In genomic region chr4:18869166-18869565, GRCh38 we compare ENCODE assay signal across 17 cellular contexts.
DNase-seq lines count a peak whose midpoint lies in the region; ATAC-seq and TF ChIP-seq lines count a peak whose summit lies in the region.
"Had no signal": no experiment of that assay in that cellular context is flagged by ENCODE, and none has a peak within 500 bp of the region (broad histone marks: within the 10 kb centered on the region; RNA-seq: fewer than 3 reads in every experiment).

No MANE protein-coding gene starts in this region.

- peaks cover 9% of the 10 kb centered on the region for H3K9me3 ChIP-seq in adipocyte (ENCODE audit: control insufficient read depth, low read length)

- no peaks in the 10 kb centered on the region for H4K20me1 ChIP-seq in GM23338 (replicated peaks; ENCODE audit: insufficient read depth)

- H3K79me2 ChIP-seq in GM23338 (replicated peaks; ENCODE audit: insufficient read depth) = no peaks in the 10 kb centered on the region

- TF ChIP-seq CTCF in GM23338 (conservative IDR thresholded peaks at IDR 0.05; ENCODE audit: low read depth in 2 of 2) = no peak
- TF ChIP-seq CTCF in mesothelial cell of epicardium (IDR thresholded peaks at IDR 0.05; ENCODE audit: unreplicated experiment) = no peak

- H3K27ac Mint-ChIP-seq in GM23338 = peak overlapping the region; percentile 59
- peak overlapping the region; percentile 70 for H3K27ac Mint-ChIP-seq in mesothelial cell of epicardium
- no peak overlapping the region for H3K27ac Mint-ChIP-seq in activated CD8-positive, alpha-beta memory T cell treated with anti-CD3 and anti-CD28 coated beads, Interleukin-2, amount 10 ng/mL, durations not matched to agents 7 days and 5 days
- H3K27ac Mint-ChIP-seq: IgD-negative memory B cell had no signal

- H3K4me1 ChIP-seq in GM23338 (ENCODE audit: insufficient read depth) = no peaks in the 10 kb centered on the region
- no peaks in the 10 kb centered on the region for H3K4me1 ChIP-seq in adipocyte (ENCODE audit: control insufficient read depth, insufficient read depth, low read length)

- DNase-seq in Ammon's horn (ENCODE audit: low spot score) (peak; percentile 35), GM23338 (ENCODE audit: low spot score) (no peak), adipocyte (ENCODE audit: low read depth) (peak; percentile 22), mesothelial cell of epicardium (ENCODE audit: low spot score in 2 of 2, unreplicated experiment in 2 of 2) (no peak), NCI-H345 (lab: John Stamatoyannopoulos, UW) (no peak), islet precursor cell (no peak)
- no peak for DNase-seq in activated CD8-positive, alpha-beta memory T cell treated with anti-CD3 and anti-CD28 coated beads, Interleukin-2, amount 10 ng/mL, durations not matched to agents 7 days and 5 days
- DNase-seq: C1 segment of cervical spinal cord, DMS153, H7, Kasumi-1, NCI-H1105, NCI-H187, NCI-H446 treated with DMSO at 0.1 percent for 48 hours, NCI-H748 treated with DMSO at 0.1 percent for 48 hours had no signal

- H3K36me3 ChIP-seq in GM23338 (ENCODE audit: insufficient read depth) (peaks cover 6% of the 10 kb centered on the region; the same call in 1 of the 2 replicates), adipocyte (ENCODE audit: control insufficient read depth, insufficient read depth, low read length, severe bottlenecking) (no peaks in the 10 kb centered on the region)

- H3K9me3 Mint-ChIP-seq in GM23338 (peaks cover 27% of the 10 kb centered on the region), mesothelial cell of epicardium (peaks cover 21% of the 10 kb centered on the region)
- H3K9me3 Mint-ChIP-seq in activated CD8-positive, alpha-beta memory T cell treated with anti-CD3 and anti-CD28 coated beads, Interleukin-2, amount 10 ng/mL, durations not matched to agents 7 days and 5 days (ENCODE audit: low read depth) = peaks cover 9% of the 10 kb centered on the region

- no peaks in the 10 kb centered on the region for H3K27me3 Mint-ChIP-seq in GM23338 (ENCODE audit: insufficient read depth, low read depth, poor library complexity)
- H3K27me3 Mint-ChIP-seq in mesothelial cell of epicardium (ENCODE audit: low read depth) = no peaks in the 10 kb centered on the region
- H3K27me3 Mint-ChIP-seq in activated CD8-positive, alpha-beta memory T cell treated with anti-CD3 and anti-CD28 coated beads, Interleukin-2, amount 10 ng/mL, durations not matched to agents 7 days and 5 days = no peaks in the 10 kb centered on the region
- H3K27me3 Mint-ChIP-seq: IgD-negative memory B cell had no signal

- peak overlapping the region; percentile 28; the same call in 1 of the 2 replicates for H2AFZ ChIP-seq in GM23338

- H3K4me3 Mint-ChIP-seq in GM23338 (no peak overlapping the region), mesothelial cell of epicardium (no peak overlapping the region)
- no peak overlapping the region for H3K4me3 Mint-ChIP-seq in activated CD8-positive, alpha-beta memory T cell treated with anti-CD3 and anti-CD28 coated beads, Interleukin-2, amount 10 ng/mL, durations not matched to agents 7 days and 5 days
- H3K4me3 Mint-ChIP-seq: IgD-negative memory B cell had no signal

- H3K9me2 ChIP-seq in GM23338 (ENCODE audit: insufficient read depth) = no peaks in the 10 kb centered on the region

- peaks cover 27% of the 10 kb centered on the region for H3K36me3 Mint-ChIP-seq in GM23338 (ENCODE audit: low read depth)
- H3K36me3 Mint-ChIP-seq in mesothelial cell of epicardium = no peaks in the 10 kb centered on the region
- no peaks in the 10 kb centered on the region for H3K36me3 Mint-ChIP-seq in activated CD8-positive, alpha-beta memory T cell treated with anti-CD3 and anti-CD28 coated beads, Interleukin-2, amount 10 ng/mL, durations not matched to agents 7 days and 5 days
- H3K36me3 Mint-ChIP-seq: IgD-negative memory B cell had no signal

- ATAC-seq in GM23338 (no peak), HG03457 (IDR thresholded peaks at IDR 0.05; ENCODE audit: unreplicated experiment) (no peak)
- ATAC-seq in activated CD8-positive, alpha-beta memory T cell treated with anti-CD3 and anti-CD28 coated beads, Interleukin-2, amount 10 ng/mL, durations not matched to agents 7 days and 5 days = no peak

- CTCF ChIA-PET in activated CD8-positive, alpha-beta memory T cell treated with anti-CD3 and anti-CD28 coated beads, Interleukin-2, amount 10 ng/mL, durations not matched to agents 7 days and 5 days (lab: Charles Lee) = no interaction called here

- peaks cover 21% of the 10 kb centered on the region; the same call in 2 of the 3 replicates for H3K4me1 Mint-ChIP-seq in GM23338
- H3K4me1 Mint-ChIP-seq in mesothelial cell of epicardium = peaks cover 13% of the 10 kb centered on the region
- H3K4me1 Mint-ChIP-seq in activated CD8-positive, alpha-beta memory T cell treated with anti-CD3 and anti-CD28 coated beads, Interleukin-2, amount 10 ng/mL, durations not matched to agents 7 days and 5 days = no peaks in the 10 kb centered on the region
- H3K4me1 Mint-ChIP-seq: IgD-negative memory B cell had no signal

- no peak overlapping the region for H3K27ac ChIP-seq in GM23338 (ENCODE audit: low read depth)

- H3K4me2 ChIP-seq in GM23338 = no peak overlapping the region

- no peaks in the 10 kb centered on the region for H3F3A ChIP-seq in GM23338 (replicated peaks; ENCODE audit: low read depth)

- no peaks in the 10 kb centered on the region for H3K27me3 ChIP-seq in GM23338 (ENCODE audit: insufficient read depth)
- no peaks in the 10 kb centered on the region for H3K27me3 ChIP-seq in adipocyte (replicated peaks; ENCODE audit: control insufficient read depth, insufficient read depth, low read length)

- H3K4me3 ChIP-seq in GM23338 (no peak overlapping the region), adipocyte (ENCODE audit: low read length) (no peak overlapping the region)

- H3K9ac ChIP-seq in adipocyte (ENCODE audit: low read length) = no peak overlapping the region

TF ChIP-seq in GM23338, 12 proteins besides CTCF, POLR2A, EP300 and RAD21 (continues in another document):
- TF ChIP-seq STAT1 (IDR thresholded peaks at IDR 0.05; ENCODE audit: unreplicated experiment) (no peak), EZH2 (IDR thresholded peaks at IDR 0.05; ENCODE audit: low read depth, unreplicated experiment) (no peak), ETS1 (IDR thresholded peaks at IDR 0.05) (no peak), EZH2phosphoT487 (IDR thresholded peaks at IDR 0.05; ENCODE audit: unreplicated experiment) (no peak), ZNF331 (CRISPR knock-in tag; IDR thresholded peaks at IDR 0.05; ENCODE audit: low read depth) (no peak), NANOG (IDR thresholded peaks at IDR 0.05; ENCODE audit: borderline replicate concordance) (no peak), POLR2AphosphoS5 (IDR thresholded peaks at IDR 0.05; ENCODE audit: low read depth) (no peak)

Comparison
In these comparisons a context has a peak if more than half of its experiments do, and no peak if none do; other contexts are left out.
1. DNase-seq: peak in Ammon's horn (single experiment) and adipocyte (single experiment); none in GM23338 (single experiment), mesothelial cell of epicardium (0 of 2), activated CD8-positive, alpha-beta memory T cell treated with anti-CD3 and anti-CD28 coated beads, Interleukin-2, amount 10 ng/mL, durations not matched to agents 7 days and 5 days (single experiment), NCI-H345 (single experiment) and islet precursor cell (single experiment).